ENCODE assay signal across 11 cellular contexts in genomic region chr7:69502358-69502757, GRCh38.
"Had no signal": no experiment of that assay in that cellular context is flagged by ENCODE, and none has a peak within 500 bp of the region (broad histone marks: within the 10 kb centered on the region; RNA-seq: fewer than 3 reads in every experiment).

No MANE protein-coding gene starts in this region.

- ATAC-seq: esophagus mucosa; left colon; stimulated activated naive CD8-positive, alpha-beta T cell treated with anti-CD3 and anti-CD28 coated beads, Interleukin-15, Interleukin-2, amounts not matched to agents 100 U/mL and 50 U/mL, for 24 hours had no signal

- H3K4me3 Mint-ChIP-seq: activated naive CD4-positive, alpha-beta T cell treated with anti-CD3 and anti-CD28 coated beads, Interleukin-2, amount 50 U/mL, for 24 hours; naive B cell had no signal

- H3K36me3 Mint-ChIP-seq: activated naive CD4-positive, alpha-beta T cell treated with anti-CD3 and anti-CD28 coated beads, Interleukin-2, amount 50 U/mL, for 24 hours had no signal

- H3K36me3 ChIP-seq: sigmoid colon, uterus had no signal

- DNase-seq: activated CD4-positive, alpha-beta T cell treated with anti-CD3 and anti-CD28 coated beads, Interleukin-2, amount 50 U/mL, for 1 hour; activated effector memory CD4-positive, alpha-beta T cell treated with Interleukin-2 at 50 U/mL for 16 hours; dermis blood vessel endothelial cell; left colon; naive B cell; sigmoid colon; stimulated activated naive CD8-positive, alpha-beta T cell treated with anti-CD3 and anti-CD28 coated beads, Interleukin-15, Interleukin-2, amounts not matched to agents 100 U/mL and 50 U/mL, for 24 hours; uterus had no signal

- H3K9me3 ChIP-seq: sigmoid colon, uterus had no signal

- H3K4me1 ChIP-seq: sigmoid colon, uterus had no signal

- H3K4me3 ChIP-seq: lung, sigmoid colon, uterus had no signal

- H3K27me3 Mint-ChIP-seq: activated naive CD4-positive, alpha-beta T cell treated with anti-CD3 and anti-CD28 coated beads, Interleukin-2, amount 50 U/mL, for 24 hours; naive B cell had no signal

- H3K27ac Mint-ChIP-seq: activated naive CD4-positive, alpha-beta T cell treated with anti-CD3 and anti-CD28 coated beads, Interleukin-2, amount 50 U/mL, for 24 hours had no signal

- H3K27ac ChIP-seq: sigmoid colon, uterus had no signal

- H3K27me3 ChIP-seq: sigmoid colon, uterus had no signal

- H3K4me1 Mint-ChIP-seq: activated naive CD4-positive, alpha-beta T cell treated with anti-CD3 and anti-CD28 coated beads, Interleukin-2, amount 50 U/mL, for 24 hours; naive B cell had no signal
